In the genomic region with DNA sequence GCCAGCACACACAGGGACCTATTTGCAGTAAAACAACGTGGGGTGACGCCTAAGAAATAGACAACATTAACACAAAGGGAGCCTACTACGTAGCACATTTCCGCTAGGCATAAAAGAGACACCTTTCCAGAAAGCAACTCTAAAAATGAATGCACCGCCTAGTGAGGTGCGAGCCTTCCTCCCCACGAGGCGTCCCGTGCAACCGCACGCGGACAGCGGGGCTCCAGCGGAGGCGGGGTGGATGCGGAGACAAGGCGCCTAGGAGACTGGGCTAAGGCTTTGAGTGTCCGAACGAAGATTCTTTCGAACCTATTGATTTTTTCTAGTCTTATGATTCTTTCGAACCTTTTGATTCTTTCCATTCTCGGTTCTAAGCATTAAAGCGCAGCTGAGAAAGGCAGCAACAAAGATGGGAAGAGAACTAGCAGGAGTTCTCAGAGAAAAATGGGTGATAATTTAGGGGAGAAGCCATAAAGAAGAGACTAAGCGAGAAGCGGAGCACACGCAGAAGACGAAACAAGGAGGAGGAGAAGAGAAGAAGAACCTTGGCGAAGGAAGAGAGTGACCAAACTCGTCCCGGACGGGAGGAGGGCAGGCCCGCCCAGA, we compare ENCODE assay signal across 8 cellular contexts. TPM values are rescaled to one million over a fixed set of nuclear protein-coding genes. Genes with fewer than 3 reads are reported as not detected.
DNase-seq lines count a peak whose midpoint lies in the region; ATAC-seq, FAIRE-seq and TF ChIP-seq lines count a peak whose summit lies in the region.

No MANE protein-coding gene starts in this region.

- no peak overlapping the region for H2BK15ac ChIP-seq in mesenchymal stem cell (ENCODE audit: low read depth, poor library complexity, severe bottlenecking)

- H3K4me3 Mint-ChIP-seq in stimulated activated effector memory CD8-positive, alpha-beta T cell treated with anti-CD3 and anti-CD28 coated beads, Interleukin-12 subunit alpha, Interleukin-12 subunit beta, amount 100 ng/mL, for 72 hours: peak overlapping the region; percentile 78

- peak overlapping the region; percentile 46 for H2AK5ac ChIP-seq in mesenchymal stem cell (ENCODE audit: low read length, severe bottlenecking)

- H4K8ac ChIP-seq in mesenchymal stem cell (ENCODE audit: low read length): peak overlapping the region; percentile 8

- peak overlapping the region; percentile 47 to 77 for H3K18ac ChIP-seq in mesenchymal stem cell (ENCODE audit: low read depth in 1 of 2, low read length in 2 of 2)

- TF ChIP-seq CTCF in HCT116 (IDR thresholded peaks at IDR 0.05 in 2 of 3, conservative IDR thresholded peaks at IDR 0.05 in 1 of 3; ENCODE audit: borderline replicate concordance in 1 of 3, insufficient read depth in 1 of 3, low read depth in 2 of 3, low read length in 2 of 3) (no peak), colonic mucosa (IDR thresholded peaks at IDR 0.05) (peak; percentile 15)

- peaks cover 33% of the 10 kb centered on the region for H3K79me2 ChIP-seq in HCT116 (ENCODE audit: insufficient read depth, low read length)

- H3K4me3 ChIP-seq in HCT116 (replicated peaks in 1 of 2; ENCODE audit: low read depth in 1 of 2, low read length in 2 of 2) (peak overlapping the region; percentile 57 to 74), colonic mucosa (peak overlapping the region; percentile 97), mesenchymal stem cell (ENCODE audit: insufficient read depth in 1 of 2, low read depth in 1 of 2, low read length in 2 of 2) (peak overlapping the region; percentile 47 to 91)

- H3K36me3 Mint-ChIP-seq in stimulated activated effector memory CD8-positive, alpha-beta T cell treated with anti-CD3 and anti-CD28 coated beads, Interleukin-12 subunit alpha, Interleukin-12 subunit beta, amount 100 ng/mL, for 72 hours: peaks cover 9% of the 10 kb centered on the region

- no peak for FAIRE-seq in HTR-8/SVneo (lab: Jason Lieb, UNC)

- H3K4me1 Mint-ChIP-seq in stimulated activated effector memory CD8-positive, alpha-beta T cell treated with anti-CD3 and anti-CD28 coated beads, Interleukin-12 subunit alpha, Interleukin-12 subunit beta, amount 100 ng/mL, for 72 hours: peaks cover 71% of the 10 kb centered on the region

- no peak for TF ChIP-seq POLR2A in HCT116 (IDR thresholded peaks at IDR 0.05; ENCODE audit: borderline replicate concordance, extremely low read depth, insufficient read depth, insufficient read length)

- DNase-seq in AG08396 (ENCODE audit: low spot score) (peak; percentile 22), HCT116 (ENCODE audit: low read depth, low spot score) (no peak), colonic mucosa (peak; percentile 51), mesenchymal stem cell (no peak), HuH-7 (ENCODE audit: low spot score) (no peak), HTR-8/SVneo (ENCODE audit: insufficient read length, low spot score) (no peak)
- peak; percentile 52 for DNase-seq in activated CD4-positive, CD25-positive, alpha-beta regulatory T cell treated with anti-CD3 and anti-CD28 coated beads, Interleukin-2, amount 50 U/mL, for 72 hours
- DNase-seq in stimulated activated effector memory CD8-positive, alpha-beta T cell treated with anti-CD3 and anti-CD28 coated beads, Interleukin-12 subunit alpha, Interleukin-12 subunit beta, amount 100 ng/mL, for 72 hours (ENCODE audit: low spot score in 2 of 2): peak; percentile 47 to 84

- POLR2A ChIA-PET in HCT116 (lab: Charles Lee): no interaction called here

- peak overlapping the region; percentile 34 to 86 for H2BK12ac ChIP-seq in mesenchymal stem cell (ENCODE audit: low read length in 2 of 2)

- no peak for TF ChIP-seq RAD21 in HCT116 (IDR thresholded peaks at IDR 0.05; ENCODE audit: low read depth)

- H3K4ac ChIP-seq in mesenchymal stem cell (ENCODE audit: low read depth in 1 of 2, low read length in 2 of 2): peak overlapping the region in 1 of 2 experiments; percentile 86

- peaks cover 14% of the 10 kb centered on the region for H3K79me1 ChIP-seq in mesenchymal stem cell (replicated peaks; ENCODE audit: low read length, poor library complexity, severe bottlenecking)

- BruUV-seq in HCT116 (replicated peaks; lab: Mats Ljungman, UMichigan): TSS peak; percentile 88

- H3K27me3 ChIP-seq in HCT116 (ENCODE audit: insufficient read depth, low read length): no peaks in the 10 kb centered on the region
- H3K27me3 ChIP-seq in colonic mucosa: no peaks in the 10 kb centered on the region
- no peaks in the 10 kb centered on the region for H3K27me3 ChIP-seq in mesenchymal stem cell (ENCODE audit: control insufficient read depth in 1 of 2, insufficient read depth in 1 of 2, low read length in 2 of 2)

- H3K9me3 Mint-ChIP-seq in stimulated activated effector memory CD8-positive, alpha-beta T cell treated with anti-CD3 and anti-CD28 coated beads, Interleukin-12 subunit alpha, Interleukin-12 subunit beta, amount 100 ng/mL, for 72 hours: no peaks in the 10 kb centered on the region

- intact Hi-C loops in HCT116 (cut with micrococcal nuclease): no loop called here
- intact Hi-C loops in colonic mucosa (cut with DNase I): no loop called here

- no peaks in the 10 kb centered on the region for H3K36me3 ChIP-seq in HCT116 (ENCODE audit: control insufficient read depth in 1 of 2, insufficient read depth in 2 of 2, low read length in 2 of 2)
- no peaks in the 10 kb centered on the region for H3K36me3 ChIP-seq in colonic mucosa
- no peaks in the 10 kb centered on the region for H3K36me3 ChIP-seq in mesenchymal stem cell (ENCODE audit: control insufficient read depth in 1 of 2, insufficient read depth in 2 of 2, low read depth in 1 of 2, low read length in 2 of 2)

- H3K27ac Mint-ChIP-seq in stimulated activated effector memory CD8-positive, alpha-beta T cell treated with anti-CD3 and anti-CD28 coated beads, Interleukin-12 subunit alpha, Interleukin-12 subunit beta, amount 100 ng/mL, for 72 hours: peak overlapping the region; percentile 88

- 39% methylated on average over 27 of the region's 32 CpGs for WGBS in mesenchymal stem cell

- no peaks in the 10 kb centered on the region for H3K9me2 ChIP-seq in HCT116 (ENCODE audit: insufficient read depth)

- H3K4me1 ChIP-seq in HCT116 (ENCODE audit: control insufficient read depth in 1 of 2, insufficient read depth in 2 of 2, low read length in 2 of 2) (peaks cover 11 to 24% of the 10 kb centered on the region in 2 experiments; a peak in 3 of 4 replicates), colonic mucosa (peaks cover 4% of the 10 kb centered on the region), mesenchymal stem cell (ENCODE audit: control insufficient read depth, insufficient read depth, low read depth, low read length) (peaks cover 12% of the 10 kb centered on the region)

- RAD21 ChIA-PET in HCT116 (lab: Charles Lee; ENCODE audit: low non-redundant PET in 1 of 2, low total read pairs in 2 of 2, uncharacterized antibody in 2 of 2, unreplicated experiment in 2 of 2): no interaction called here

- H2BK120ac ChIP-seq in mesenchymal stem cell (ENCODE audit: low read depth, low read length): no peak overlapping the region

- CTCF ChIA-PET in HCT116 (lab: Charles Lee): no interaction called here

- H4K20me1 ChIP-seq in HCT116 (ENCODE audit: insufficient read depth): peaks cover 7% of the 10 kb centered on the region; the same call in 1 of the 2 replicates

- H3K9ac ChIP-seq in HCT116 (ENCODE audit: low read length): peak overlapping the region; percentile 28; the same call in 1 of the 2 replicates
- peak overlapping the region; percentile 54 to 57 for H3K9ac ChIP-seq in colonic mucosa (ENCODE audit: low read depth in 2 of 2, low read length in 2 of 2)
- H3K9ac ChIP-seq in mesenchymal stem cell (ENCODE audit: low read length): peak overlapping the region; percentile 86

- H2AFZ ChIP-seq in HCT116 (ENCODE audit: low read depth, low read length, poor library complexity, severe bottlenecking): peak overlapping the region; percentile 24
- H2AFZ ChIP-seq in mesenchymal stem cell (ENCODE audit: low read depth, low read length): peak overlapping the region; percentile 92

- peak overlapping the region; percentile 6; the same call in 1 of the 2 replicates for H3K27ac ChIP-seq in HCT116 (ENCODE audit: low read depth, low read length)
- peak overlapping the region; percentile 88 for H3K27ac ChIP-seq in colonic mucosa
- peak overlapping the region; percentile 55 for H3K27ac ChIP-seq in mesenchymal stem cell (ENCODE audit: low read length, poor library complexity, severe bottlenecking)

- peak overlapping the region in 1 of 2 experiments; percentile 50 for H3K14ac ChIP-seq in mesenchymal stem cell (ENCODE audit: low read length in 2 of 2)

- H3K9me3 ChIP-seq in HCT116 (ENCODE audit: control insufficient read depth in 1 of 2, insufficient read depth in 1 of 2, low read depth in 1 of 2, low read length in 2 of 2) (no peaks in the 10 kb centered on the region), colonic mucosa (no peaks in the 10 kb centered on the region), mesenchymal stem cell (ENCODE audit: control insufficient read depth, low read length) (no peaks in the 10 kb centered on the region)

- H4K91ac ChIP-seq in mesenchymal stem cell (ENCODE audit: low read length): peak overlapping the region; percentile 44

- H3K4me2 ChIP-seq in HCT116 (ENCODE audit: low read length) (peak overlapping the region; percentile 83), mesenchymal stem cell (ENCODE audit: low read length, poor library complexity, severe bottlenecking) (peak overlapping the region; percentile 81)

- peak overlapping the region in 1 of 2 experiments; percentile 60 for H3K23ac ChIP-seq in mesenchymal stem cell (ENCODE audit: low read length in 2 of 2)

- H2BK5ac ChIP-seq in mesenchymal stem cell (ENCODE audit: low read depth, low read length, poor library complexity, severe bottlenecking): no peak overlapping the region

- ATAC-seq in HCT116: no peak
- peak; percentile 51 for ATAC-seq in stimulated activated effector memory CD8-positive, alpha-beta T cell treated with anti-CD3 and anti-CD28 coated beads, Interleukin-12 subunit alpha, Interleukin-12 subunit beta, amount 100 ng/mL, for 72 hours

TF ChIP-seq in HCT116, 20 proteins besides CTCF, POLR2A, EP300 and RAD21:
- no peak for TF ChIP-seq ELF1 (IDR thresholded peaks at IDR 0.05; ENCODE audit: borderline replicate concordance, low read depth)
- TF ChIP-seq, protein P1, sequence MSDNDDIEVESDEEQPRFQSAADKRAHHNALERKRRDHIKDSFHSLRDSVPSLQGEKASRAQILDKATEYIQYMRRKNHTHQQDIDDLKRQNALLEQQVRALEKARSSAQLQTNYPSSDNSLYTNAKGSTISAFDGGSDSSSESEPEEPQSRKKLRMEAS (IDR thresholded peaks at IDR 0.05): peak; percentile 22; the same call in 1 of the 2 replicates

RNA-seq across cellular contexts. Expression of a gene that starts 0.4 kb away (rescaled TPM):
- total RNA-seq in HCT116 (2021; ENCODE audit: unreplicated experiment): 47.2 TPM
- 17.7 and 21.7 TPM in 2 replicates for polyA plus RNA-seq in HCT116 (2012)
- total RNA-seq in colonic mucosa: 10 to 100 TPM; 56.5 to 89.5 TPM
- polyA plus RNA-seq in mesenchymal stem cell (2013, experiment 1 of 2): 39.2 TPM
- polyA plus RNA-seq in mesenchymal stem cell (2013, experiment 2 of 2): 40.2 TPM

RNA-seq across cellular contexts. Expression of a gene that starts 44.4 kb away (rescaled TPM):
- total RNA-seq in HCT116 (2021; ENCODE audit: unreplicated experiment) (not detected), colonic mucosa (100 to 1,000 TPM in 1 of 2 donors, 10 to 100 TPM in 1; 14.4 to 107 TPM)
- not detected in 2 replicates for polyA plus RNA-seq in HCT116 (2012)
- polyA plus RNA-seq in mesenchymal stem cell (2013, experiment 1 of 2): not detected
- not detected for polyA plus RNA-seq in mesenchymal stem cell (2013, experiment 2 of 2)

Comparison
In these comparisons a context has a peak if more than half of its experiments do, and no peak if none do; other contexts are left out.
1. DNase-seq: peak in AG08396 (single experiment), activated CD4-positive, CD25-positive, alpha-beta regulatory T cell treated with anti-CD3 and anti-CD28 coated beads, Interleukin-2, amount 50 U/mL, for 72 hours (single experiment), colonic mucosa (single experiment) and stimulated activated effector memory CD8-positive, alpha-beta T cell treated with anti-CD3 and anti-CD28 coated beads, Interleukin-12 subunit alpha, Interleukin-12 subunit beta, amount 100 ng/mL, for 72 hours (2 of 2); none in HCT116 (single experiment), mesenchymal stem cell (single experiment), HuH-7 (single experiment) and HTR-8/SVneo (single experiment).
2. H3K27ac ChIP-seq: peak in every context shown above with its lines; median percentile 88 in colonic mucosa; 55 in mesenchymal stem cell; 6 in HCT116.
3. H3K9ac ChIP-seq: peak in every context shown above with its lines; median percentile 86 in mesenchymal stem cell; 56 in colonic mucosa; 28 in HCT116.
4. RNA of a gene that starts 44.4 kb away (total RNA-seq): 14.4 to 107 TPM in colonic mucosa; not detected in HCT116 (single experiment); every median in the first group is over 10 times any median in the second.
5. Peak in every context shown above with its lines, with median percentiles within 50 percentile points of each other: H3K4me3 ChIP-seq.